ENCODE assay signal across 23 cellular contexts in genomic region chr1:155420788-155421187, GRCh38.
DNase-seq lines count a peak whose midpoint lies in the region; ATAC-seq, FAIRE-seq and TF ChIP-seq lines count a peak whose summit lies in the region.
"Had no signal": no experiment of that assay in that cellular context is flagged by ENCODE, and none has a peak within 500 bp of the region (broad histone marks: within the 10 kb centered on the region; RNA-seq: fewer than 3 reads in every experiment).

No MANE protein-coding gene starts in this region.

- WGBS in HepG2 (ENCODE audit: low lambda C conversion rate) = 92% methylated on average over 2 of the region's 2 CpGs
- 88% methylated on average over 2 of the region's 2 CpGs for WGBS in right lobe of liver (ENCODE audit: insufficient coverage, low coverage, low lambda C conversion rate, missing lambda C conversion rate)

- H3K79me2 ChIP-seq in HepG2 (ENCODE audit: insufficient read depth, low read length) = no peaks in the 10 kb centered on the region

- in situ Hi-C loops in HepG2 (cut with HindIII; ENCODE audit: extremely low pct_ligation_motif_present, low pct_unique_long_range_greater_than_20kb) = no loop called here

- POLR2A ChIA-PET in HepG2 (lab: Yijun Ruan, JAX) = interaction anchor here (0.7 kb wide), 1 partner anchor 155 kb away, joined by 3 read pairs; no protein-coding TSS in a partner anchor
- POLR2A ChIA-PET in HEK293 (lab: Yijun Ruan, JAX) = no interaction called here

- TF ChIP-seq POLR2A in HepG2 (IDR thresholded peaks at IDR 0.05; ENCODE audit: insufficient read depth in 1 of 2, low read depth in 2 of 2, low read length in 2 of 2) (no peak), right lobe of liver (IDR thresholded peaks at IDR 0.05) (no peak)

- CTCF ChIA-PET in HepG2 (lab: Yijun Ruan, JAX; ENCODE audit: low intra/inter-chr PET ratio, low total read pairs) = no interaction called here
- CTCF ChIA-PET in HEK293 (lab: Yijun Ruan, JAX) = no interaction called here

- no peak for FAIRE-seq in HepG2 (lab: Jason Lieb, UNC)
- FAIRE-seq: A549, D721Med, GM12892, GM18507 had no signal

- H3K4me1 Mint-ChIP-seq in activated CD4-positive, alpha-beta T cell treated with anti-CD3 and anti-CD28 coated beads, Interleukin-2, amount 10 ng/mL, durations not matched to agents 24 days and 14 days = peaks cover 4% of the 10 kb centered on the region
- peaks cover 4% of the 10 kb centered on the region for H3K4me1 Mint-ChIP-seq in osteocyte (ENCODE audit: unreplicated experiment)

- peak; percentile 45 for DNase-seq in activated CD4-positive, alpha-beta T cell treated with anti-CD3 and anti-CD28 coated beads, Interleukin-2, amount 10 ng/mL, durations not matched to agents 24 days and 14 days
- DNase-seq in activated CD4-positive, alpha-beta T cell treated with anti-CD3 and anti-CD28 coated beads for 4 hours = no peak
- DNase-seq in HepG2 (ENCODE audit: low spot score) (no peak), right lobe of liver (no peak), osteocyte (ENCODE audit: extremely low spot score, unreplicated experiment) (peak; percentile 1), NAMALWA (ENCODE audit: low spot score) (no peak)
- DNase-seq in stimulated activated CD4-positive, alpha-beta T cell treated with anti-CD3 and anti-CD28 coated beads, Interleukin-4, amount 100 ng/mL, for 1 hour = no peak
- DNase-seq: AML-193; Caco-2; Calu3; CD4-positive, alpha-beta T cell; CD8-positive, alpha-beta T cell; DMS79 treated with DMSO at 0.1 percent for 48 hours; GF-D8 had no signal

- H2AFZ ChIP-seq in HepG2 (ENCODE audit: low read length) = no peak overlapping the region

- H3K9me3 Mint-ChIP-seq in activated CD4-positive, alpha-beta T cell treated with anti-CD3 and anti-CD28 coated beads, Interleukin-2, amount 10 ng/mL, durations not matched to agents 24 days and 14 days = no peaks in the 10 kb centered on the region
- no peaks in the 10 kb centered on the region for H3K9me3 Mint-ChIP-seq in osteocyte (ENCODE audit: unreplicated experiment)
- H3K9me3 Mint-ChIP-seq: CD4-positive, alpha-beta T cell; CD8-positive, alpha-beta T cell had no signal

- peaks cover 17% of the 10 kb centered on the region for H3K36me3 Mint-ChIP-seq in activated CD4-positive, alpha-beta T cell treated with anti-CD3 and anti-CD28 coated beads, Interleukin-2, amount 10 ng/mL, durations not matched to agents 24 days and 14 days (ENCODE audit: low read depth)
- peaks cover 18% of the 10 kb centered on the region for H3K36me3 Mint-ChIP-seq in osteocyte (ENCODE audit: unreplicated experiment)

- ATAC-seq in HepG2 (no peak), right lobe of liver (no peak)
- ATAC-seq: A549; CD8-positive, alpha-beta T cell had no signal

- intact Hi-C loops in activated CD4-positive, alpha-beta T cell treated with anti-CD3 and anti-CD28 coated beads, Interleukin-2, amount 10 ng/mL, durations not matched to agents 24 days and 14 days (cut with micrococcal nuclease) = no loop called here
- intact Hi-C loops in HepG2 (cut with micrococcal nuclease; ENCODE audit: unreplicated experiment) (no loop called here), right lobe of liver (cut with DNase I) (no loop called here)

- peaks cover 0 to 12% of the 10 kb centered on the region in 2 experiments; a peak in 2 of 5 replicates for H3K36me3 ChIP-seq in HepG2 (replicated peaks in 1 of 2; ENCODE audit: control insufficient read depth in 1 of 2, insufficient read depth in 2 of 2, low read length in 2 of 2)
- H3K36me3 ChIP-seq in right lobe of liver = peaks cover 0 to 1% (median 0%) of the 10 kb centered on the region in 4 donors
- peaks cover 0 to 9% of the 10 kb centered on the region in 2 experiments; a peak in 1 of 3 replicates for H3K36me3 ChIP-seq in HEK293 (ENCODE audit: control insufficient read depth in 2 of 2, insufficient read depth in 1 of 2, low read length in 2 of 2)

- H3K4me2 ChIP-seq in HepG2 (ENCODE audit: low read depth, low read length) = no peak overlapping the region
- H3K4me2 ChIP-seq: A549; BLaER1 treated with 17β-estradiol and CSF1 and Interleukin-3, amounts not matched to agents 10 nM and 100 nM had no signal

- BruUV-seq in HepG2 (replicated peaks; lab: Mats Ljungman, UMichigan) = no TSS peak

- H3K27ac Mint-ChIP-seq in activated CD4-positive, alpha-beta T cell treated with anti-CD3 and anti-CD28 coated beads, Interleukin-2, amount 10 ng/mL, durations not matched to agents 24 days and 14 days = no peak overlapping the region
- H3K27ac Mint-ChIP-seq in osteocyte (ENCODE audit: unreplicated experiment) = no peak overlapping the region
- H3K27ac Mint-ChIP-seq: B cell; CD4-positive, alpha-beta T cell; CD8-positive, alpha-beta T cell had no signal

- no peak for TF ChIP-seq RAD21 in HepG2 (CRISPR knock-in tag; IDR thresholded peaks at IDR 0.05)

- H3K9me3 ChIP-seq in HepG2 (ENCODE audit: low read length) (no peaks in the 10 kb centered on the region), right lobe of liver (no peaks in the 10 kb centered on the region), HEK293 (ENCODE audit: control insufficient read depth, insufficient read depth, low read depth, low read length) (no peaks in the 10 kb centered on the region)
- H3K9me3 ChIP-seq: A549; BLaER1 treated with 17β-estradiol and CSF1 and Interleukin-3, amounts not matched to agents 10 nM and 100 nM; Caco-2 had no signal

- H3K27ac ChIP-seq in HepG2 (ENCODE audit: extremely low read length, insufficient read depth, low read length) (no peak overlapping the region), right lobe of liver (no peak overlapping the region), HEK293 (ENCODE audit: extremely low read depth, low read depth, low read length) (no peak overlapping the region)
- H3K27ac ChIP-seq: 22Rv1; A549; BLaER1 treated with 17β-estradiol and CSF1 and Interleukin-3, amounts not matched to agents 10 nM and 100 nM; C4-2B had no signal

- TF ChIP-seq EP300 in HepG2 (IDR thresholded peaks at IDR 0.05; ENCODE audit: low read depth in 2 of 2, low read length in 2 of 2) (no peak), HepG2 (CRISPR knock-in tag; IDR thresholded peaks at IDR 0.05; ENCODE audit: borderline replicate concordance) (no peak)

- TF ChIP-seq CTCF in HepG2 (CRISPR knock-in tag; IDR thresholded peaks at IDR 0.05) (no peak), right lobe of liver (IDR thresholded peaks at IDR 0.05) (no peak), HEK293 (tag by site-specific recombination; IDR thresholded peaks at IDR 0.05) (no peak), osteocyte (IDR thresholded peaks at IDR 0.05) (no peak)

- no peaks in the 10 kb centered on the region for H4K20me1 ChIP-seq in HepG2 (ENCODE audit: insufficient read depth, low read length)

- H3K4me3 Mint-ChIP-seq in activated CD4-positive, alpha-beta T cell treated with anti-CD3 and anti-CD28 coated beads, Interleukin-2, amount 10 ng/mL, durations not matched to agents 24 days and 14 days = no peak overlapping the region
- no peak overlapping the region for H3K4me3 Mint-ChIP-seq in osteocyte (ENCODE audit: unreplicated experiment)
- H3K4me3 Mint-ChIP-seq: B cell; CD4-positive, alpha-beta T cell; CD8-positive, alpha-beta T cell had no signal

- H3K27me3 ChIP-seq in HepG2 (ENCODE audit: control insufficient read depth in 1 of 2, insufficient read depth in 2 of 2, low read length in 2 of 2) = no peaks in the 10 kb centered on the region
- no peaks in the 10 kb centered on the region for H3K27me3 ChIP-seq in right lobe of liver
- H3K27me3 ChIP-seq: BLaER1 treated with 17β-estradiol and CSF1 and Interleukin-3, amounts not matched to agents 10 nM and 100 nM had no signal

- H3K4me3 ChIP-seq in HepG2 (replicated peaks in 1 of 3; ENCODE audit: insufficient read depth in 1 of 3, low read depth in 2 of 3, low read length in 3 of 3) (no peak overlapping the region), right lobe of liver (no peak overlapping the region), HEK293 (ENCODE audit: low read depth, low read length) (no peak overlapping the region)
- H3K4me3 ChIP-seq: A549; BLaER1 treated with 17β-estradiol and CSF1 and Interleukin-3, amounts not matched to agents 10 nM and 100 nM had no signal

- H3K4me1 ChIP-seq in HepG2 (ENCODE audit: insufficient read depth, low read length) (no peaks in the 10 kb centered on the region), right lobe of liver (no peaks in the 10 kb centered on the region), HEK293 (ENCODE audit: control insufficient read depth, insufficient read depth, low read length) (no peaks in the 10 kb centered on the region)
- H3K4me1 ChIP-seq: Caco-2 had no signal

- H3K27me3 Mint-ChIP-seq in activated CD4-positive, alpha-beta T cell treated with anti-CD3 and anti-CD28 coated beads, Interleukin-2, amount 10 ng/mL, durations not matched to agents 24 days and 14 days = no peaks in the 10 kb centered on the region
- H3K27me3 Mint-ChIP-seq in osteocyte (ENCODE audit: unreplicated experiment) = no peaks in the 10 kb centered on the region
- H3K27me3 Mint-ChIP-seq: B cell; CD4-positive, alpha-beta T cell had no signal

- H3K9ac ChIP-seq in HepG2 (ENCODE audit: insufficient read depth, low read depth, low read length) = no peak overlapping the region
- H3K9ac ChIP-seq: BLaER1 treated with 17β-estradiol and CSF1 and Interleukin-3, amounts not matched to agents 10 nM and 100 nM had no signal

TF ChIP-seq in HepG2, 621 proteins besides CTCF, POLR2A, EP300 and RAD21 (continues in another document):
- TF ChIP-seq TFDP2 (CRISPR knock-in tag; IDR thresholded peaks at IDR 0.05) = no peak

TF ChIP-seq in HEK293, 187 proteins besides CTCF, POLR2A, EP300 and RAD21:
- TF ChIP-seq ZNF248 (tag by site-specific recombination; IDR thresholded peaks at IDR 0.05) (peak; percentile 86; the same call in 1 of the 2 replicates), RBAK (tag by site-specific recombination; IDR thresholded peaks at IDR 0.05) (no peak)

Comparison
In these comparisons a context has a peak if more than half of its experiments do, and no peak if none do; other contexts are left out.
1. DNase-seq: peak in activated CD4-positive, alpha-beta T cell treated with anti-CD3 and anti-CD28 coated beads, Interleukin-2, amount 10 ng/mL, durations not matched to agents 24 days and 14 days (single experiment) and osteocyte (single experiment); none in activated CD4-positive, alpha-beta T cell treated with anti-CD3 and anti-CD28 coated beads for 4 hours (0 of 2), HepG2 (single experiment), right lobe of liver (0 of 3), stimulated activated CD4-positive, alpha-beta T cell treated with anti-CD3 and anti-CD28 coated beads, Interleukin-4, amount 100 ng/mL, for 1 hour (single experiment) and NAMALWA (single experiment).